In genomic region chr5:67268233-67269011, GRCh38 we compare ENCODE assay signal across 9 cellular contexts.
A peak's percentile ranks its signal among the peaks of the same experiment; 100 is the strongest.
DNase-seq lines count a peak whose midpoint lies in the region; ATAC-seq and TF ChIP-seq lines count a peak whose summit lies in the region.
"Had no signal": no experiment of that assay in that cellular context is flagged by ENCODE, and none has a peak within 500 bp of the region (broad histone marks: within the 10 kb centered on the region; RNA-seq: fewer than 3 reads in every experiment).

No MANE protein-coding gene starts in this region.

- no peak overlapping the region for H3K4me3 Mint-ChIP-seq in activated naive CD8-positive, alpha-beta T cell treated with anti-CD3 and anti-CD28 coated beads, Interleukin-2, amount 50 U/mL, for 24 hours
- H3K4me3 Mint-ChIP-seq: stimulated activated effector memory CD8-positive, alpha-beta T cell treated with anti-CD3 and anti-CD28 coated beads, Interleukin-12 subunit alpha, Interleukin-12 subunit beta, amount 100 ng/mL, for 72 hours had no signal

- H3K4me3 ChIP-seq in epithelial cell of proximal tubule (ENCODE audit: low read depth, low read length) (peak overlapping the region; percentile 35), mucosa of stomach (ENCODE audit: low read length) (no peak overlapping the region)

- H3K27ac Mint-ChIP-seq in activated naive CD8-positive, alpha-beta T cell treated with anti-CD3 and anti-CD28 coated beads, Interleukin-2, amount 50 U/mL, for 24 hours = no peak overlapping the region
- H3K27ac Mint-ChIP-seq: stimulated activated effector memory CD8-positive, alpha-beta T cell treated with anti-CD3 and anti-CD28 coated beads, Interleukin-12 subunit alpha, Interleukin-12 subunit beta, amount 100 ng/mL, for 72 hours had no signal

- peak; percentile 88 for DNase-seq in Ammon's horn (ENCODE audit: low spot score)
- peak; percentile 59 for DNase-seq in NCI-H226
- peak; percentile 79 for DNase-seq in epithelial cell of proximal tubule (ENCODE audit: low read depth)
- no peak for DNase-seq in activated naive CD8-positive, alpha-beta T cell treated with anti-CD3 and anti-CD28 coated beads, Interleukin-2, amount 50 U/mL, for 24 hours

- H3K4me1 Mint-ChIP-seq in activated naive CD8-positive, alpha-beta T cell treated with anti-CD3 and anti-CD28 coated beads, Interleukin-2, amount 50 U/mL, for 24 hours = no peaks in the 10 kb centered on the region
- H3K4me1 Mint-ChIP-seq: stimulated activated effector memory CD8-positive, alpha-beta T cell treated with anti-CD3 and anti-CD28 coated beads, Interleukin-12 subunit alpha, Interleukin-12 subunit beta, amount 100 ng/mL, for 72 hours had no signal

- TF ChIP-seq CTCF in epithelial cell of proximal tubule (conservative IDR thresholded peaks at IDR 0.05; ENCODE audit: low read depth, low read length) = no peak

- peaks cover 28% of the 10 kb centered on the region for H3K4me1 ChIP-seq in mucosa of stomach (ENCODE audit: control insufficient read depth, insufficient read depth, low read length)

- H3K9me3 ChIP-seq in mucosa of stomach (ENCODE audit: control insufficient read depth, low read length) = no peaks in the 10 kb centered on the region

- peak overlapping the region; percentile 5 for H3K9ac ChIP-seq in mucosa of stomach (ENCODE audit: low read length)

- H3K27me3 Mint-ChIP-seq in activated naive CD8-positive, alpha-beta T cell treated with anti-CD3 and anti-CD28 coated beads, Interleukin-2, amount 50 U/mL, for 24 hours = no peaks in the 10 kb centered on the region

- no peaks in the 10 kb centered on the region for H3K27me3 ChIP-seq in mucosa of stomach (ENCODE audit: control insufficient read depth, insufficient read depth, low read length)

- ATAC-seq in activated naive CD8-positive, alpha-beta T cell treated with anti-CD3 and anti-CD28 coated beads, Interleukin-2, amount 50 U/mL, for 24 hours = no peak
- ATAC-seq in HG03342 (IDR thresholded peaks at IDR 0.05; ENCODE audit: unreplicated experiment) (no peak), HG02678 (IDR thresholded peaks at IDR 0.05; ENCODE audit: unreplicated experiment) (no peak), GM21619 (IDR thresholded peaks at IDR 0.05; ENCODE audit: unreplicated experiment) (no peak)
- ATAC-seq: stimulated activated effector memory CD8-positive, alpha-beta T cell treated with anti-CD3 and anti-CD28 coated beads, Interleukin-12 subunit alpha, Interleukin-12 subunit beta, amount 100 ng/mL, for 72 hours had no signal

- H3K36me3 ChIP-seq in mucosa of stomach (ENCODE audit: control insufficient read depth, insufficient read depth, low read length) = no peaks in the 10 kb centered on the region

- no peaks in the 10 kb centered on the region for H3K36me3 Mint-ChIP-seq in activated naive CD8-positive, alpha-beta T cell treated with anti-CD3 and anti-CD28 coated beads, Interleukin-2, amount 50 U/mL, for 24 hours (ENCODE audit: low read depth)
- H3K36me3 Mint-ChIP-seq: stimulated activated effector memory CD8-positive, alpha-beta T cell treated with anti-CD3 and anti-CD28 coated beads, Interleukin-12 subunit alpha, Interleukin-12 subunit beta, amount 100 ng/mL, for 72 hours had no signal

- peaks cover 10% of the 10 kb centered on the region for H3K9me3 Mint-ChIP-seq in activated naive CD8-positive, alpha-beta T cell treated with anti-CD3 and anti-CD28 coated beads, Interleukin-2, amount 50 U/mL, for 24 hours
- H3K9me3 Mint-ChIP-seq: stimulated activated effector memory CD8-positive, alpha-beta T cell treated with anti-CD3 and anti-CD28 coated beads, Interleukin-12 subunit alpha, Interleukin-12 subunit beta, amount 100 ng/mL, for 72 hours had no signal
